19 cellular contexts compared by ENCODE assay signal in the genomic region with DNA sequence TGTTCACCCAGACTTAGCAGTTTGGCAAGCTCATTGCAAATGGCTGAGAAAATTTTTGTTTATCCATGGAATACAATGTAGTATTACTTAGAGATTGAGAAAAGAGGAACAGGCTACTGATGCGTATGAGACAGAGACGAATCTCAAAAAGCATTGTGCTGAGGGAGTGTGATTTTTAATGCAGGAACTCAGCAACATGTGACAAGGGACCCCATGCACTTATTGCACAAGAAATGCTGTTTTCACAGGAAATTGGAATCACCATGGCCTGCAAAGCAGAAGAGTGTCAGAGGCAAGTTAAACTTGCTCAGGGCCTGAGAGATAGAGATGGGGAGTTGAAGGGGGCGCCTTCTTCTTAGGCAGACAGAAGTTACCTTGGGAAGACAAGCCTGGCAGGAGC. TPM values are rescaled to one million over a fixed set of nuclear protein-coding genes. Genes with fewer than 3 reads are reported as not detected.
DNase-seq lines count a peak whose midpoint lies in the region; TF ChIP-seq lines count a peak whose summit lies in the region.
"Had no signal": no experiment of that assay in that cellular context is flagged by ENCODE, and none has a peak within 500 bp of the region (broad histone marks: within the 10 kb centered on the region; RNA-seq: fewer than 3 reads in every experiment).

No MANE protein-coding gene starts in this region.

- H3K4me3 Mint-ChIP-seq in activated naive CD4-positive, alpha-beta T cell treated with anti-CD3 and anti-CD28 coated beads, Interleukin-2, amount 50 U/mL, for 24 hours: no peak overlapping the region
- H3K4me3 Mint-ChIP-seq in type B pancreatic cell: peak overlapping the region; percentile 21
- no peak overlapping the region for H3K4me3 Mint-ChIP-seq in osteocyte (ENCODE audit: unreplicated experiment)
- H3K4me3 Mint-ChIP-seq: activated naive CD8-positive, alpha-beta T cell treated with anti-CD3 and anti-CD28 coated beads, Interleukin-2, amount 10 ng/mL, durations not matched to agents 7 days and 5 days; CD4-positive, alpha-beta memory T cell; endodermal cell had no signal

- H3K9me3 Mint-ChIP-seq in activated naive CD4-positive, alpha-beta T cell treated with anti-CD3 and anti-CD28 coated beads, Interleukin-2, amount 50 U/mL, for 24 hours: no peaks in the 10 kb centered on the region
- no peaks in the 10 kb centered on the region for H3K9me3 Mint-ChIP-seq in type B pancreatic cell
- no peaks in the 10 kb centered on the region for H3K9me3 Mint-ChIP-seq in osteocyte (ENCODE audit: unreplicated experiment)

- peak overlapping the region; percentile 62 for H3K27ac ChIP-seq in caudate nucleus (ENCODE audit: low read depth, low read length)
- H3K27ac ChIP-seq: cardiac muscle cell, foreskin keratinocyte, RWPE1 had no signal

- TF ChIP-seq CTCF in type B pancreatic cell (conservative IDR thresholded peaks at IDR 0.05): no peak
- no peak for TF ChIP-seq CTCF in osteocyte (IDR thresholded peaks at IDR 0.05)

- no peak for DNase-seq in activated naive CD4-positive, alpha-beta T cell treated with anti-CD3 and anti-CD28 coated beads, Interleukin-2, amount 50 U/mL, for 16 hours
- peak in 4 of 61 donors; percentile 4 to 33 (median 16) for DNase-seq in caudate nucleus (lab: John Stamatoyannopoulos, UW)
- peak; percentile 18 for DNase-seq in midbrain (lab: John Stamatoyannopoulos, UW)
- no peak for DNase-seq in type B pancreatic cell (ENCODE audit: extremely low spot score, unreplicated experiment)
- no peak for DNase-seq in osteocyte (ENCODE audit: extremely low spot score, unreplicated experiment)
- no peak for DNase-seq in GF-D8 (lab: John Stamatoyannopoulos, UW)
- no peak for DNase-seq in NCI-H2107 treated with DMSO at 0.1 percent for 48 hours (lab: John Stamatoyannopoulos, UW; ENCODE audit: unreplicated experiment)
- DNase-seq: 8988T; activated CD4-positive, alpha-beta T cell treated with anti-CD3 and anti-CD28 coated beads for 4 hours; activated naive CD8-positive, alpha-beta T cell treated with anti-CD3 and anti-CD28 coated beads, Interleukin-2, amount 10 ng/mL, durations not matched to agents 7 days and 5 days; activated T-cell treated with anti-CD3 and anti-CD28 coated beads for 4 hours; CD4-positive, alpha-beta memory T cell; foreskin keratinocyte; NCI-H2029 treated with DMSO at 0.1 percent for 48 hours; NCI-H526 treated with DMSO at 0.1 percent for 48 hours had no signal

- no peaks in the 10 kb centered on the region for H3K27me3 Mint-ChIP-seq in activated naive CD4-positive, alpha-beta T cell treated with anti-CD3 and anti-CD28 coated beads, Interleukin-2, amount 50 U/mL, for 24 hours
- H3K27me3 Mint-ChIP-seq in type B pancreatic cell (peaks cover 5% of the 10 kb centered on the region), osteocyte (ENCODE audit: unreplicated experiment) (peaks cover 11% of the 10 kb centered on the region)

- peaks cover 30% of the 10 kb centered on the region for H3K4me1 Mint-ChIP-seq in activated naive CD4-positive, alpha-beta T cell treated with anti-CD3 and anti-CD28 coated beads, Interleukin-2, amount 50 U/mL, for 24 hours
- peaks cover 12% of the 10 kb centered on the region for H3K4me1 Mint-ChIP-seq in type B pancreatic cell (ENCODE audit: unreplicated experiment)
- H3K4me1 Mint-ChIP-seq in osteocyte (ENCODE audit: unreplicated experiment): no peaks in the 10 kb centered on the region

- peak overlapping the region; percentile 52 for H3K27ac Mint-ChIP-seq in activated naive CD4-positive, alpha-beta T cell treated with anti-CD3 and anti-CD28 coated beads, Interleukin-2, amount 50 U/mL, for 24 hours
- H3K27ac Mint-ChIP-seq in type B pancreatic cell (no peak overlapping the region), osteocyte (ENCODE audit: unreplicated experiment) (no peak overlapping the region)
- H3K27ac Mint-ChIP-seq: activated naive CD8-positive, alpha-beta T cell treated with anti-CD3 and anti-CD28 coated beads, Interleukin-2, amount 10 ng/mL, durations not matched to agents 7 days and 5 days; endodermal cell had no signal

- H3K36me3 Mint-ChIP-seq in activated naive CD4-positive, alpha-beta T cell treated with anti-CD3 and anti-CD28 coated beads, Interleukin-2, amount 50 U/mL, for 24 hours: peaks cover 2% of the 10 kb centered on the region
- no peaks in the 10 kb centered on the region for H3K36me3 Mint-ChIP-seq in type B pancreatic cell
- no peaks in the 10 kb centered on the region for H3K36me3 Mint-ChIP-seq in osteocyte (ENCODE audit: unreplicated experiment)
- H3K36me3 Mint-ChIP-seq: activated naive CD8-positive, alpha-beta T cell treated with anti-CD3 and anti-CD28 coated beads, Interleukin-2, amount 10 ng/mL, durations not matched to agents 7 days and 5 days; CD4-positive, alpha-beta memory T cell had no signal

RNA-seq across cellular contexts. Expression of gene TLR5, which starts 32.6 kb away (rescaled TPM):
- 2.8 and 4.2 TPM in 2 replicates for total RNA-seq in type B pancreatic cell (ENCODE audit: low replicate concordance)
- total RNA-seq in osteocyte: not detected in 2 replicates
- total RNA-seq: endodermal cell had no signal
